Comparison of ENCODE assay signal across 10 cellular contexts in the genomic region with DNA sequence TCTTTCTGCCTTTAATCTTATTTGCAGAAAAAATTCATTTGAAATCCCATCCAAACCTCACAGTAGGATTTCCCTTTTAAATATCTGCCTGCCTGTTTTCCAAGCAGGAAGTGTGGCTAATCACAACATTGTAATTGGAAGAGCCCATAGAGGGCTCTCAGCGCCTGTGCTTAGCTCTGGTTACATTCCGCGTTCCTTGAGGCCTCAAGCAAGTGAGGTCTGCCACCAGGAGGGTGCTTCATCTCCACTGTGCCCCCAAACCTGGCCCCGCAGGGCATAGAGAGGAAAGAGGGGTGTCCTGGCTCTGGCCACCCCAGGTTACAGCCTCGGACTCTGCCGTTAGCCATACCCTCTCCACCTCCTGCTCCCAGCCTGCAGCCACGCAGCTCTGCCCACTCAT.
DNase-seq lines count a peak whose midpoint lies in the region; ATAC-seq lines count a peak whose summit lies in the region.
"Had no signal": no experiment of that assay in that cellular context is flagged by ENCODE, and none has a peak within 500 bp of the region (broad histone marks: within the 10 kb centered on the region; RNA-seq: fewer than 3 reads in every experiment).

No MANE protein-coding gene starts in this region.

- ATAC-seq in HG02642 (IDR thresholded peaks at IDR 0.05; ENCODE audit: poor library complexity, unreplicated experiment) (no peak), GM19452 (IDR thresholded peaks at IDR 0.05; ENCODE audit: unreplicated experiment) (no peak)

- DNase-seq in NCI-H2227 (lab: John Stamatoyannopoulos, UW; ENCODE audit: unreplicated experiment): peak; percentile 22
- DNase-seq in NCI-H2227 treated with DMSO at 0.1 percent for 48 hours (lab: John Stamatoyannopoulos, UW): no peak
- peak; percentile 67 for DNase-seq in astrocyte of the hippocampus (ENCODE audit: low read depth, low spot score)
- peak; percentile 40 for DNase-seq in iPS DF 19.7 (ENCODE audit: low read depth, low spot score)
- DNase-seq in smooth muscle cell of the brain vasculature (ENCODE audit: low read depth, low spot score): peak; percentile 26
- no peak for DNase-seq in stimulated activated CD4-positive, alpha-beta T cell treated with anti-CD3 and anti-CD28 coated beads, Interleukin-2, amount 100 ng/mL, for 48 hours
- DNase-seq: head of caudate nucleus, NCI-H774 had no signal

Comparison
In these comparisons a context has a peak if more than half of its experiments do, and no peak if none do; other contexts are left out.
1. DNase-seq: peak in NCI-H2227 (single experiment), astrocyte of the hippocampus (single experiment), iPS DF 19.7 (single experiment) and smooth muscle cell of the brain vasculature (single experiment); none in NCI-H2227 treated with DMSO at 0.1 percent for 48 hours (single experiment) and stimulated activated CD4-positive, alpha-beta T cell treated with anti-CD3 and anti-CD28 coated beads, Interleukin-2, amount 100 ng/mL, for 48 hours (0 of 2).